In genomic region chr3:62229908-62230307, GRCh38 we compare ENCODE assay signal across 9 cellular contexts.
A peak's percentile ranks its signal among the peaks of the same experiment; 100 is the strongest.
DNase-seq lines count a peak whose midpoint lies in the region; ATAC-seq and TF ChIP-seq lines count a peak whose summit lies in the region.
"Had no signal": no experiment of that assay in that cellular context is flagged by ENCODE, and none has a peak within 500 bp of the region (broad histone marks: within the 10 kb centered on the region; RNA-seq: fewer than 3 reads in every experiment).

No MANE protein-coding gene starts in this region.

- H3K4me1 ChIP-seq in cardiac muscle cell (ENCODE audit: low read depth) (peaks cover 8% of the 10 kb centered on the region), right cardiac atrium (ENCODE audit: control insufficient read depth, insufficient read depth, low read length) (no peaks in the 10 kb centered on the region)

- TF ChIP-seq CTCF in cardiac muscle cell (IDR thresholded peaks at IDR 0.05; ENCODE audit: low read depth, low read length) (peak; percentile 46), type B pancreatic cell (conservative IDR thresholded peaks at IDR 0.05) (peak; percentile 65)

- no peak overlapping the region for H3K4me3 ChIP-seq in cardiac muscle cell
- H3K4me3 ChIP-seq in right cardiac atrium (ENCODE audit: low read length): no peak overlapping the region
- H3K4me3 ChIP-seq: thoracic aorta had no signal

- H3K36me3 Mint-ChIP-seq in type B pancreatic cell: peaks cover 7% of the 10 kb centered on the region

- no peaks in the 10 kb centered on the region for H3K36me3 ChIP-seq in cardiac muscle cell
- H3K36me3 ChIP-seq: thoracic aorta had no signal

- H3K4me1 Mint-ChIP-seq in type B pancreatic cell (ENCODE audit: unreplicated experiment): peaks cover 4% of the 10 kb centered on the region

- no peak overlapping the region for H3K27ac Mint-ChIP-seq in type B pancreatic cell

- DNase-seq in cardiac muscle cell (ENCODE audit: low read depth in 1 of 2, low spot score in 1 of 2): peak in 1 of 2 donors; percentile 19
- no peak for DNase-seq in right cardiac atrium
- peak; percentile 59 for DNase-seq in NCI-H446 treated with DMSO at 0.1 percent for 48 hours (lab: John Stamatoyannopoulos, UW)
- DNase-seq in dermis blood vessel endothelial cell: peak; percentile 29
- DNase-seq in type B pancreatic cell (ENCODE audit: extremely low spot score, unreplicated experiment): no peak
- no peak for DNase-seq in NCI-H1694 treated with DMSO at 0.1 percent for 48 hours (lab: John Stamatoyannopoulos, UW)
- no peak for DNase-seq in OCI-M2 (lab: John Stamatoyannopoulos, UW; ENCODE audit: unreplicated experiment)
- DNase-seq in activated CD4-positive, CD25-positive, alpha-beta regulatory T cell treated with anti-CD3 and anti-CD28 coated beads, Interleukin-2, amount 50 U/mL, for 72 hours: no peak

- H3K4me3 Mint-ChIP-seq in type B pancreatic cell: no peak overlapping the region

- H3K27me3 ChIP-seq in cardiac muscle cell: no peaks in the 10 kb centered on the region
- H3K27me3 ChIP-seq in right cardiac atrium (ENCODE audit: control insufficient read depth, insufficient read depth): no peaks in the 10 kb centered on the region

- ATAC-seq in right cardiac atrium: no peak

- no peaks in the 10 kb centered on the region for H3K9me3 ChIP-seq in cardiac muscle cell (ENCODE audit: low read depth)
- no peaks in the 10 kb centered on the region for H3K9me3 ChIP-seq in right cardiac atrium (ENCODE audit: control insufficient read depth, low read length)
- H3K9me3 ChIP-seq: thoracic aorta had no signal

- H3K27me3 Mint-ChIP-seq in type B pancreatic cell: no peaks in the 10 kb centered on the region

- no peak overlapping the region for H3K27ac ChIP-seq in cardiac muscle cell
- no peak overlapping the region for H3K27ac ChIP-seq in right cardiac atrium (ENCODE audit: low read length)
- H3K27ac ChIP-seq: thoracic aorta had no signal

- intact Hi-C loops in right cardiac atrium (cut with DNase I): no loop called here

- H3K9me3 Mint-ChIP-seq in type B pancreatic cell: no peaks in the 10 kb centered on the region

- 52% methylated on average over 1 of the region's 1 CpG for WGBS in right cardiac atrium

Comparison
In these comparisons a context has a peak if more than half of its experiments do, and no peak if none do; other contexts are left out.
1. DNase-seq: peak in NCI-H446 treated with DMSO at 0.1 percent for 48 hours (single experiment) and dermis blood vessel endothelial cell (single experiment); none in right cardiac atrium (0 of 3), type B pancreatic cell (single experiment), NCI-H1694 treated with DMSO at 0.1 percent for 48 hours (single experiment), OCI-M2 (single experiment) and activated CD4-positive, CD25-positive, alpha-beta regulatory T cell treated with anti-CD3 and anti-CD28 coated beads, Interleukin-2, amount 50 U/mL, for 72 hours (single experiment).